28 cellular contexts compared by ENCODE assay signal in the genomic region with DNA sequence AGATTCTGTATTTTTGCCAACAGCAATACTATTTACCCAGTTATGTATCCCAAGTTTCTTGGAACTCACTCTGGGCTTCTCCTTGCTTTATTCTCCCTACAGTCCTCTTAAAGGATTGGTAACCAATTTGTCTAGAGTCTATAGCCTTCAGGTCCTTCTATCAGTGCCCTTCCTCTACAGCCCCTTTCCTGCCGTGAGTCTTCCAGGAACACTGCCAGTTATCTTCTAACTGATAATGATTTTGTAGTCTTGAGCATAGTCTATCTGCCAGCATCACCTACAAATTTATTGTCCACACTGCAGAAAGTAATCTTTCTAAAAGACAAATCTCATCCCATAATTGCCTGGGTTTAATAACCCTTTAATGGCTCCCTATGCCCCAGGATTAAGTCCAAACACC. TPM values are rescaled to one million over a fixed set of nuclear protein-coding genes. Genes with fewer than 3 reads are reported as not detected.
A peak's percentile ranks its signal among the peaks of the same experiment; 100 is the strongest.
DNase-seq lines count a peak whose midpoint lies in the region; ATAC-seq and TF ChIP-seq lines count a peak whose summit lies in the region.
"Had no signal": no experiment of that assay in that cellular context is flagged by ENCODE, and none has a peak within 500 bp of the region (broad histone marks: within the 10 kb centered on the region; RNA-seq: fewer than 3 reads in every experiment).

No MANE protein-coding gene starts in this region.

- TF ChIP-seq CTCF in WERI-Rb-1 (IDR thresholded peaks at IDR 0.05; ENCODE audit: low read depth, low read length) (no peak), dorsolateral prefrontal cortex (IDR thresholded peaks at IDR 0.05 in 54 of 56, conservative IDR thresholded peaks at IDR 0.05 in 2 of 56; ENCODE audit: low read depth in 1 of 56, partially characterized antibody in 56 of 56) (no peak)

- H3K36me3 Mint-ChIP-seq in activated CD4-positive, alpha-beta T cell treated with anti-CD3 and anti-CD28 coated beads, Interleukin-2, amount 10 ng/mL, durations not matched to agents 24 days and 14 days (ENCODE audit: low read depth) = peaks cover 74% of the 10 kb centered on the region
- peaks cover 46% of the 10 kb centered on the region for H3K36me3 Mint-ChIP-seq in activated CD4-positive, alpha-beta T cell treated with anti-CD3 and anti-CD28 coated beads, Interleukin-2, amount 10 ng/mL, durations not matched to agents 7 days and 5 days (ENCODE audit: low read depth)
- H3K36me3 Mint-ChIP-seq in CD4-positive, CD25-positive, alpha-beta regulatory T cell = peaks cover 35% of the 10 kb centered on the region
- H3K36me3 Mint-ChIP-seq: IgD-negative memory B cell had no signal

- H3K4me3 Mint-ChIP-seq in activated CD4-positive, alpha-beta T cell treated with anti-CD3 and anti-CD28 coated beads, Interleukin-2, amount 10 ng/mL, durations not matched to agents 24 days and 14 days = peak overlapping the region; percentile 14
- no peak overlapping the region for H3K4me3 Mint-ChIP-seq in activated CD4-positive, alpha-beta T cell treated with anti-CD3 and anti-CD28 coated beads, Interleukin-2, amount 10 ng/mL, durations not matched to agents 7 days and 5 days
- H3K4me3 Mint-ChIP-seq in CD4-positive, CD25-positive, alpha-beta regulatory T cell = peak overlapping the region in 1 of 4 donors; percentile 2
- H3K4me3 Mint-ChIP-seq: CD8-positive, alpha-beta T cell; IgD-negative memory B cell had no signal

- H3K27ac ChIP-seq in CD4-positive, CD25-positive, alpha-beta regulatory T cell (ENCODE audit: insufficient read depth, low read length, poor library complexity, severe bottlenecking) = no peak overlapping the region
- H3K27ac ChIP-seq in WERI-Rb-1 (peak overlapping the region; percentile 51), dorsolateral prefrontal cortex (peak overlapping the region in 46 of 59 donors; percentile 7 to 84 (median 57))
- H3K27ac ChIP-seq: A549, BLaER1 had no signal

- intact Hi-C loops in activated CD4-positive, alpha-beta T cell treated with anti-CD3 and anti-CD28 coated beads, Interleukin-2, amount 10 ng/mL, durations not matched to agents 24 days and 14 days (cut with micrococcal nuclease) = no loop called here
- intact Hi-C loops in dorsolateral prefrontal cortex (cut with DNase I) = no loop called here

- H3K9me3 ChIP-seq in CD4-positive, CD25-positive, alpha-beta regulatory T cell (ENCODE audit: control insufficient read depth in 2 of 2, low read length in 2 of 2) = no peaks in the 10 kb centered on the region
- no peaks in the 10 kb centered on the region for H3K9me3 ChIP-seq in WERI-Rb-1 (ENCODE audit: severe bottlenecking)
- H3K9me3 ChIP-seq: A549 had no signal

- peaks cover 9% of the 10 kb centered on the region for H3K4me1 ChIP-seq in CD4-positive, CD25-positive, alpha-beta regulatory T cell (ENCODE audit: control insufficient read depth, insufficient read depth, low read length, poor library complexity, severe bottlenecking)
- H3K4me1 ChIP-seq: A549 had no signal

- H3K4me1 Mint-ChIP-seq in activated CD4-positive, alpha-beta T cell treated with anti-CD3 and anti-CD28 coated beads, Interleukin-2, amount 10 ng/mL, durations not matched to agents 24 days and 14 days = peaks cover 56% of the 10 kb centered on the region
- H3K4me1 Mint-ChIP-seq in activated CD4-positive, alpha-beta T cell treated with anti-CD3 and anti-CD28 coated beads, Interleukin-2, amount 10 ng/mL, durations not matched to agents 7 days and 5 days = peaks cover 63% of the 10 kb centered on the region
- peaks cover 22 to 70% (median 49%) of the 10 kb centered on the region in 4 donors for H3K4me1 Mint-ChIP-seq in CD4-positive, CD25-positive, alpha-beta regulatory T cell

- H3K4me3 ChIP-seq in CD4-positive, CD25-positive, alpha-beta regulatory T cell (ENCODE audit: low read depth, low read length) = no peak overlapping the region
- H3K4me3 ChIP-seq in WERI-Rb-1 (ENCODE audit: low read depth, low read length) = no peak overlapping the region
- H3K4me3 ChIP-seq in dorsolateral prefrontal cortex = no peak overlapping the region
- H3K4me3 ChIP-seq: A549, BLaER1, GM12878 had no signal

- H3K27ac Mint-ChIP-seq in activated CD4-positive, alpha-beta T cell treated with anti-CD3 and anti-CD28 coated beads, Interleukin-2, amount 10 ng/mL, durations not matched to agents 24 days and 14 days = peak overlapping the region; percentile 67
- H3K27ac Mint-ChIP-seq in activated CD4-positive, alpha-beta T cell treated with anti-CD3 and anti-CD28 coated beads, Interleukin-2, amount 10 ng/mL, durations not matched to agents 7 days and 5 days = no peak overlapping the region
- peak overlapping the region in 2 of 3 donors; percentile 5 to 8 for H3K27ac Mint-ChIP-seq in CD4-positive, CD25-positive, alpha-beta regulatory T cell
- H3K27ac Mint-ChIP-seq: CD8-positive, alpha-beta T cell; IgD-negative memory B cell had no signal

- H3K27me3 Mint-ChIP-seq in activated CD4-positive, alpha-beta T cell treated with anti-CD3 and anti-CD28 coated beads, Interleukin-2, amount 10 ng/mL, durations not matched to agents 24 days and 14 days = no peaks in the 10 kb centered on the region
- H3K27me3 Mint-ChIP-seq in activated CD4-positive, alpha-beta T cell treated with anti-CD3 and anti-CD28 coated beads, Interleukin-2, amount 10 ng/mL, durations not matched to agents 7 days and 5 days = no peaks in the 10 kb centered on the region
- H3K27me3 Mint-ChIP-seq in CD4-positive, CD25-positive, alpha-beta regulatory T cell = no peaks in the 10 kb centered on the region
- H3K27me3 Mint-ChIP-seq: IgD-negative memory B cell had no signal

- CTCF ChIA-PET in activated CD4-positive, alpha-beta T cell treated with anti-CD3 and anti-CD28 coated beads, Interleukin-2, amount 10 ng/mL, durations not matched to agents 7 days and 5 days (lab: Charles Lee) = interaction anchor here (1.1 to 1.3 kb wide), 3 partner anchors 8 to 64 kb away, joined by 3 to 4 read pairs (median 3); no protein-coding TSS in a partner anchor

- DNase-seq in activated CD4-positive, alpha-beta T cell treated with anti-CD3 and anti-CD28 coated beads, Interleukin-2, amount 10 ng/mL, durations not matched to agents 24 days and 14 days = peak; percentile 54
- DNase-seq in activated CD4-positive, alpha-beta T cell treated with anti-CD3 and anti-CD28 coated beads, Interleukin-2, amount 10 ng/mL, durations not matched to agents 7 days and 5 days = no peak
- DNase-seq in CD4-positive, CD25-positive, alpha-beta regulatory T cell = no peak
- no peak for DNase-seq in WERI-Rb-1
- no peak for DNase-seq in dorsolateral prefrontal cortex
- no peak for DNase-seq in AML-193 (lab: John Stamatoyannopoulos, UW)
- DNase-seq: Calu3; CD8-positive, alpha-beta T cell; DMS53; EL; GOT3; Kasumi-1; MM.1S; NCI-H1092; NCI-H146; NCI-H2029 treated with DMSO at 0.1 percent for 48 hours; NCI-H2171 treated with DMSO at 0.1 percent for 48 hours; NCI-H446 treated with DMSO at 0.1 percent for 48 hours; NCI-H69; NK-92 treated with Interleukin-12 subunit alpha and Interleukin-12 subunit beta, amount 100 ng/mL, for 24 hours; Right ventricle myocardium superior had no signal

- POLR2A ChIA-PET in activated CD4-positive, alpha-beta T cell treated with anti-CD3 and anti-CD28 coated beads, Interleukin-2, amount 10 ng/mL, durations not matched to agents 7 days and 5 days (lab: Charles Lee) = no interaction called here

- H3K27me3 ChIP-seq in CD4-positive, CD25-positive, alpha-beta regulatory T cell (ENCODE audit: control insufficient read depth, insufficient read depth, low read length) = no peaks in the 10 kb centered on the region
- H3K27me3 ChIP-seq in WERI-Rb-1 (ENCODE audit: insufficient read depth, low read depth, severe bottlenecking) (no peaks in the 10 kb centered on the region), dorsolateral prefrontal cortex (no peaks in the 10 kb centered on the region)
- H3K27me3 ChIP-seq: BLaER1 had no signal

- peaks cover 8% of the 10 kb centered on the region for H3K9me3 Mint-ChIP-seq in activated CD4-positive, alpha-beta T cell treated with anti-CD3 and anti-CD28 coated beads, Interleukin-2, amount 10 ng/mL, durations not matched to agents 24 days and 14 days
- H3K9me3 Mint-ChIP-seq in activated CD4-positive, alpha-beta T cell treated with anti-CD3 and anti-CD28 coated beads, Interleukin-2, amount 10 ng/mL, durations not matched to agents 7 days and 5 days = peaks cover 5% of the 10 kb centered on the region
- H3K9me3 Mint-ChIP-seq in CD4-positive, CD25-positive, alpha-beta regulatory T cell = peaks cover 0 to 2% (median 0%) of the 10 kb centered on the region in 7 donors
- H3K9me3 Mint-ChIP-seq: CD8-positive, alpha-beta T cell; IgD-negative memory B cell had no signal

- peaks cover 7% of the 10 kb centered on the region for H3K36me3 ChIP-seq in CD4-positive, CD25-positive, alpha-beta regulatory T cell (ENCODE audit: control insufficient read depth, insufficient read depth, low read length)
- H3K36me3 ChIP-seq in WERI-Rb-1 = peaks cover 7% of the 10 kb centered on the region

- ATAC-seq in CD4-positive, CD25-positive, alpha-beta regulatory T cell (ENCODE audit: low read depth in 2 of 2) = no peak
- ATAC-seq in GM21367 (IDR thresholded peaks at IDR 0.05; ENCODE audit: unreplicated experiment) = no peak
- ATAC-seq in esophagus mucosa = no peak
- ATAC-seq: A549; CD8-positive, alpha-beta T cell; GM12878; HCT116 had no signal

RNA-seq across cellular contexts. Expression of a gene that starts 8.2 kb away (rescaled TPM):
- total RNA-seq in activated CD4-positive, alpha-beta T cell treated with anti-CD3 and anti-CD28 coated beads, Interleukin-2, amount 10 ng/mL, durations not matched to agents 24 days and 14 days = 74.5 and 76.8 TPM in 2 replicates
- 10 to 100 TPM; 21.2 to 22.1 TPM for total RNA-seq in activated CD4-positive, alpha-beta T cell treated with anti-CD3 and anti-CD28 coated beads, Interleukin-2, amount 10 ng/mL, durations not matched to agents 7 days and 5 days
- 20.4 TPM for total RNA-seq in CD4-positive, CD25-positive, alpha-beta regulatory T cell
- polyA plus RNA-seq in CD4-positive, CD25-positive, alpha-beta regulatory T cell = 10 to 100 TPM in 3 of 4 donors, 1 to 10 TPM in 1; 8.9 to 19.6 (median 17.7) TPM
- total RNA-seq in dorsolateral prefrontal cortex = 100 to 1,000 TPM in 21 of 120 experiments, 10 to 100 TPM in 99; 38.4 to 137 (median 85.9) TPM
- 19.6 TPM for total RNA-seq in esophagus mucosa
